ENCODE assay signal across 9 cellular contexts in the genomic region with DNA sequence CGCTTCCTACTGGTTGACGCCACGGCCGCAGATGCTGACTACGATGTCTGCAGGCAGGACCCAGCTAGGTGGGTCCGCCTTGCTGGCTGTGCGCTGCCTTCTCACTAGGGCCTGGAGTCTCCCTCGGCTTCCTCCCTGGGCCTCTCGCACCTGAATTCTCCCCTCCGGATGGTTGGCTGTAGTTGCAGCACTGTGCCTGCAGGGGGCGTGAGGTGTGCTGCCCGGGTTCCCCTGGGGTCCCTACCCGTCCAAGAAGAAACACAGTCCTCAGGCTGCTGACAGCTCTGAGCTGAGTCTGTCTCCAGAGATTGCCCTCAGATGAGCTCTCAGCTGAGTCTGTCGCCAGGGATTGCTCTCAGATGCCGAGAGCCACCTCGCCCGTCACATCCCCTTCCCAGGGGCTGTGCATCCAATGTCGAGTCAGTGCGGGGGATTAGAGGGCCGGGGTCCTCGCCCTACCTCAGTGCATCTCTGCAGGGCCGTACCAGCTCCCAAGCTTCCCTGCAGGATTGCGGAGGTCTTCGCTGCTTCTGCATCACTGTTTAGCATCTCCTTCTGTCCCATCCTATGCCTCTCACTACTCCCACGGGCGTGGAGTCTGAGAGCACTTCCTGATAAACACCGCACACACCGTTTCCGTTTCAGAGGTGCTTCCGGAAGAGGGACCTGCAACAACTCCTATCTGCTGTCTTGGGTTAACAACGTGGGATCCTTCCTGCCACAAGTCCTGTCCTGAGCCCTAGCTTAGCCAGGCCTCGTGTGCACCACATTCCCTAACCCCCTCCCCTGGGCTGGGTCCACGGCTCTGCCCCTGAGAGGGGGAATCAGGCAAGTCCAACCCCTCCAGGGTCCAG.
A peak's percentile ranks its signal among the peaks of the same experiment; 100 is the strongest.
DNase-seq lines count a peak whose midpoint lies in the region; ATAC-seq and TF ChIP-seq lines count a peak whose summit lies in the region.
"Had no signal": no experiment of that assay in that cellular context is flagged by ENCODE, and none has a peak within 500 bp of the region (broad histone marks: within the 10 kb centered on the region; RNA-seq: fewer than 3 reads in every experiment).

No MANE protein-coding gene starts in this region.

- H3K27ac ChIP-seq in left ventricle myocardium inferior (replicated peaks) = no peak overlapping the region
- peak overlapping the region; percentile 57 for H3K27ac ChIP-seq in effector memory CD4-positive, alpha-beta T cell (ENCODE audit: insufficient read depth, low read length, poor library complexity, severe bottlenecking)
- no peak overlapping the region for H3K27ac ChIP-seq in tibial nerve
- H3K27ac ChIP-seq: thoracic aorta had no signal

- 79 to 83% methylated on average over 21 to 23 of the region's 33 CpGs for WGBS in tibial nerve, 2 donors

- H3K27me3 ChIP-seq in left ventricle myocardium inferior (ENCODE audit: low read depth) (no peaks in the 10 kb centered on the region), tibial nerve (no peaks in the 10 kb centered on the region)
- no peaks in the 10 kb centered on the region for H3K27me3 ChIP-seq in effector memory CD4-positive, alpha-beta T cell (replicated peaks; ENCODE audit: control insufficient read depth, insufficient read depth, low read length, poor library complexity, severe bottlenecking)

- no peak for TF ChIP-seq EP300 in tibial nerve (IDR thresholded peaks at IDR 0.05)

- TF ChIP-seq CTCF in left ventricle myocardium inferior (IDR thresholded peaks at IDR 0.05; ENCODE audit: borderline replicate concordance) (peak; percentile 61), tibial nerve (IDR thresholded peaks at IDR 0.05) (peak in 1 of 5 experiments; percentile 9)

- H3K4me3 ChIP-seq in left ventricle myocardium inferior (no peak overlapping the region), tibial nerve (no peak overlapping the region)
- H3K4me3 ChIP-seq in effector memory CD4-positive, alpha-beta T cell (ENCODE audit: insufficient read depth, low read depth, low read length, poor library complexity, severe bottlenecking) = peak overlapping the region; percentile 41
- H3K4me3 ChIP-seq: thoracic aorta had no signal

- no peaks in the 10 kb centered on the region for H3K36me3 ChIP-seq in left ventricle myocardium inferior
- H3K36me3 ChIP-seq in effector memory CD4-positive, alpha-beta T cell (ENCODE audit: control insufficient read depth, insufficient read depth, low read length) = no peaks in the 10 kb centered on the region
- no peaks in the 10 kb centered on the region for H3K36me3 ChIP-seq in tibial nerve
- H3K36me3 ChIP-seq: thoracic aorta had no signal

- intact Hi-C loops in left ventricle myocardium inferior (cut with micrococcal nuclease) = no loop called here
- intact Hi-C loops in Right ventricle myocardium superior (cut with DNase I) = no loop called here

- peaks cover 8% of the 10 kb centered on the region for H3K4me1 ChIP-seq in left ventricle myocardium inferior
- H3K4me1 ChIP-seq in effector memory CD4-positive, alpha-beta T cell (ENCODE audit: control insufficient read depth, insufficient read depth, low read length, poor library complexity, severe bottlenecking) = peaks cover 20% of the 10 kb centered on the region
- H3K4me1 ChIP-seq in tibial nerve = no peaks in the 10 kb centered on the region

- no peak for DNase-seq in left ventricle myocardium inferior
- DNase-seq in Right ventricle myocardium superior = no peak
- peak; percentile 30 to 45 (median 36) for DNase-seq in effector memory CD4-positive, alpha-beta T cell
- DNase-seq in stimulated activated CD4-positive, alpha-beta T cell treated with anti-CD3 and anti-CD28 coated beads, Interleukin-15, amount 100 ng/mL, for 48 hours (ENCODE audit: low read depth in 2 of 2) = peak; percentile 27 to 43
- no peak for DNase-seq in occipital lobe (lab: John Stamatoyannopoulos, UW)
- no peak for DNase-seq in tibial nerve (ENCODE audit: low spot score in 2 of 2)

- ATAC-seq in Right ventricle myocardium superior (ENCODE audit: poor library complexity) (no peak), GM18517 (IDR thresholded peaks at IDR 0.05; ENCODE audit: unreplicated experiment) (no peak)
- ATAC-seq in activated CD4-positive, CD25-positive, alpha-beta regulatory T cell treated with anti-CD3 and anti-CD28 coated beads, Interleukin-2, amount 50 U/mL, for 24 hours = peak; percentile 48 to 54

- no peak for TF ChIP-seq POLR2A in tibial nerve (IDR thresholded peaks at IDR 0.05)

- peaks cover 14% of the 10 kb centered on the region for H3K9me3 ChIP-seq in left ventricle myocardium inferior (replicated peaks)
- no peaks in the 10 kb centered on the region for H3K9me3 ChIP-seq in effector memory CD4-positive, alpha-beta T cell (ENCODE audit: control insufficient read depth, low read length)
- no peaks in the 10 kb centered on the region for H3K9me3 ChIP-seq in tibial nerve
- H3K9me3 ChIP-seq: thoracic aorta had no signal

Comparison
In these comparisons a context has a peak if more than half of its experiments do, and no peak if none do; other contexts are left out.
1. DNase-seq: peak in effector memory CD4-positive, alpha-beta T cell (3 of 3) and stimulated activated CD4-positive, alpha-beta T cell treated with anti-CD3 and anti-CD28 coated beads, Interleukin-15, amount 100 ng/mL, for 48 hours (2 of 2); none in left ventricle myocardium inferior (single experiment), Right ventricle myocardium superior (single experiment), occipital lobe (single experiment) and tibial nerve (0 of 2).
2. ATAC-seq: peak in activated CD4-positive, CD25-positive, alpha-beta regulatory T cell treated with anti-CD3 and anti-CD28 coated beads, Interleukin-2, amount 50 U/mL, for 24 hours (2 of 2); none in Right ventricle myocardium superior (single experiment) and GM18517 (single experiment).